ENCODE assay signal across 8 cellular contexts in the genomic region with DNA sequence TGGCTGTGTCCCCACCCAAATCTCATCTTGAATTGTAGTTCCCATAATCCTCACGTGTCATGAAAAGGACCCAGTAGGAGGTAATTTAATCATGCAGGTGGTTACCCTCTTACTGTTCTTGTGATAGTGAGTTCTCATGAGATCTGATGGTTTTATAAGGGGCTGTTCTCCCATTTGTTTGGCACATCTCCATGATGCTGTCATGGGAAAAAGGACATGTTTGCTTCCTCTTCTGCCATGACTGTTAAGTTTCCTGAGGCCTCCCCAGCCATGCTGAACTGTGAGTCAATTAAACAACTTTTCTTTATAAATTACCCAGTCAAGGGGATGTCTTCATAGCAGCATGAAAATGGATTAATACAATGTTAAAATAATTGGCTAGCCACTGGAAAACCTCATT.
DNase-seq lines count a peak whose midpoint lies in the region; ATAC-seq and TF ChIP-seq lines count a peak whose summit lies in the region.
"Not testable (repeated sequence)": the region's sequence is repeated elsewhere in the genome, so short reads cannot be mapped to it uniquely, and the experiment has no call there.

No MANE protein-coding gene starts in this region.

- not testable (repeated sequence) for DNase-seq in CD14-positive monocyte (ENCODE audit: low spot score); T-cell; activated CD8-positive, alpha-beta T cell treated with anti-CD3 and anti-CD28 coated beads for 36 hours; effector memory CD8-positive, alpha-beta T cell; natural killer cell

- not testable (repeated sequence) for H3K4me1 Mint-ChIP-seq in CD14-positive monocyte
- H3K4me1 Mint-ChIP-seq in IgD-negative memory B cell = peaks cover 39 to 41% (median 39%) of the 10 kb centered on the region in 3 donors
- peaks cover 60 to 66% (median 64%) of the 10 kb centered on the region in 3 donors for H3K4me1 Mint-ChIP-seq in T-cell
- H3K4me1 Mint-ChIP-seq in activated CD8-positive, alpha-beta T cell treated with anti-CD3 and anti-CD28 coated beads for 36 hours (ENCODE audit: low read depth) = peaks cover 44% of the 10 kb centered on the region
- peaks cover 61% of the 10 kb centered on the region for H3K4me1 Mint-ChIP-seq in activated naive CD8-positive, alpha-beta T cell (ENCODE audit: low read depth)
- peaks cover 48 to 63% of the 10 kb centered on the region in 2 donors for H3K4me1 Mint-ChIP-seq in effector memory CD8-positive, alpha-beta T cell (ENCODE audit: low read depth in 2 of 2)
- H3K4me1 Mint-ChIP-seq in natural killer cell = peaks cover 47 to 48% of the 10 kb centered on the region in 2 donors
- peaks cover 34% of the 10 kb centered on the region for H3K4me1 Mint-ChIP-seq in stimulated activated memory B cell treated with anti-CD40 and anti-IgM and Interleukin-4, amounts not matched to agents 10 μg/mL and 1 μg/mL and 100 μg/mL, for 72 hours

- intact Hi-C loops in CD14-positive monocyte (cut with micrococcal nuclease); activated CD8-positive, alpha-beta T cell treated with anti-CD3 and anti-CD28 coated beads for 36 hours (cut with micrococcal nuclease): not testable (repeated sequence)
- intact Hi-C loops in natural killer cell (cut with micrococcal nuclease) = loop anchor here (2.0 kb wide), 1 partner anchor 16 kb away; no protein-coding TSS in a partner anchor

- H3K27me3 Mint-ChIP-seq in CD14-positive monocyte (ENCODE audit: low read depth in 3 of 3); IgD-negative memory B cell; T-cell; activated CD8-positive, alpha-beta T cell treated with anti-CD3 and anti-CD28 coated beads for 36 hours; activated naive CD8-positive, alpha-beta T cell; effector memory CD8-positive, alpha-beta T cell; natural killer cell (ENCODE audit: low read depth in 2 of 2); stimulated activated memory B cell treated with anti-CD40 and anti-IgM and Interleukin-4, amounts not matched to agents 10 μg/mL and 1 μg/mL and 100 μg/mL, for 72 hours: not testable (repeated sequence)

- not testable (repeated sequence) for TF ChIP-seq CTCF in CD14-positive monocyte (IDR thresholded peaks at IDR 0.05); activated CD8-positive, alpha-beta T cell treated with anti-CD3 and anti-CD28 coated beads for 36 hours (IDR thresholded peaks at IDR 0.05); natural killer cell (IDR thresholded peaks at IDR 0.05)

- ATAC-seq in T-cell (replicated peaks in 1 of 4); activated CD8-positive, alpha-beta T cell treated with anti-CD3 and anti-CD28 coated beads for 36 hours; effector memory CD8-positive, alpha-beta T cell (replicated peaks); natural killer cell; stimulated activated memory B cell treated with anti-CD40 and anti-IgM and Interleukin-4, amounts not matched to agents 10 μg/mL and 1 μg/mL and 100 μg/mL, for 72 hours: not testable (repeated sequence)

- CTCF ChIA-PET in T-cell (lab: Charles Lee); activated CD8-positive, alpha-beta T cell treated with anti-CD3 and anti-CD28 coated beads for 36 hours (lab: Charles Lee): not testable (repeated sequence)

- H3K4me3 Mint-ChIP-seq in CD14-positive monocyte; activated CD8-positive, alpha-beta T cell treated with anti-CD3 and anti-CD28 coated beads for 36 hours; activated naive CD8-positive, alpha-beta T cell; stimulated activated memory B cell treated with anti-CD40 and anti-IgM and Interleukin-4, amounts not matched to agents 10 μg/mL and 1 μg/mL and 100 μg/mL, for 72 hours: not testable (repeated sequence)
- peak overlapping the region in 1 of 4 donors; percentile 65 for H3K4me3 Mint-ChIP-seq in IgD-negative memory B cell
- H3K4me3 Mint-ChIP-seq in T-cell = peak overlapping the region in 2 of 3 donors; percentile 2 to 14
- H3K4me3 Mint-ChIP-seq in effector memory CD8-positive, alpha-beta T cell = peak overlapping the region; percentile 48 to 49
- H3K4me3 Mint-ChIP-seq in natural killer cell = peak overlapping the region; percentile 22

- POLR2A ChIA-PET in T-cell (lab: Charles Lee); activated CD8-positive, alpha-beta T cell treated with anti-CD3 and anti-CD28 coated beads for 36 hours (lab: Charles Lee): not testable (repeated sequence)

- not testable (repeated sequence) for H3K9me3 Mint-ChIP-seq in CD14-positive monocyte; IgD-negative memory B cell; T-cell; activated CD8-positive, alpha-beta T cell treated with anti-CD3 and anti-CD28 coated beads for 36 hours; activated naive CD8-positive, alpha-beta T cell (ENCODE audit: low read depth); effector memory CD8-positive, alpha-beta T cell; natural killer cell; stimulated activated memory B cell treated with anti-CD40 and anti-IgM and Interleukin-4, amounts not matched to agents 10 μg/mL and 1 μg/mL and 100 μg/mL, for 72 hours

- H3K27ac Mint-ChIP-seq in CD14-positive monocyte = peak overlapping the region in 4 of 7 donors; percentile 3 to 40 (median 22)
- H3K27ac Mint-ChIP-seq in IgD-negative memory B cell = peak overlapping the region in 2 of 3 donors; percentile 19 to 28
- H3K27ac Mint-ChIP-seq in T-cell = peak overlapping the region; percentile 15 to 30
- H3K27ac Mint-ChIP-seq in activated CD8-positive, alpha-beta T cell treated with anti-CD3 and anti-CD28 coated beads for 36 hours = peak overlapping the region; percentile 7
- peak overlapping the region; percentile 67 for H3K27ac Mint-ChIP-seq in activated naive CD8-positive, alpha-beta T cell
- peak overlapping the region; percentile 69 to 91 for H3K27ac Mint-ChIP-seq in effector memory CD8-positive, alpha-beta T cell
- H3K27ac Mint-ChIP-seq in natural killer cell = peak overlapping the region; percentile 16 to 32
- peak overlapping the region; percentile 46 for H3K27ac Mint-ChIP-seq in stimulated activated memory B cell treated with anti-CD40 and anti-IgM and Interleukin-4, amounts not matched to agents 10 μg/mL and 1 μg/mL and 100 μg/mL, for 72 hours

- peaks cover 10 to 15% of the 10 kb centered on the region in 2 donors for H3K36me3 Mint-ChIP-seq in CD14-positive monocyte
- not testable (repeated sequence) for H3K36me3 Mint-ChIP-seq in IgD-negative memory B cell; effector memory CD8-positive, alpha-beta T cell (ENCODE audit: insufficient read depth); natural killer cell
- peaks cover 40% of the 10 kb centered on the region for H3K36me3 Mint-ChIP-seq in T-cell
- H3K36me3 Mint-ChIP-seq in activated CD8-positive, alpha-beta T cell treated with anti-CD3 and anti-CD28 coated beads for 36 hours (ENCODE audit: low read depth) = peaks cover 39% of the 10 kb centered on the region
- peaks cover 27% of the 10 kb centered on the region for H3K36me3 Mint-ChIP-seq in activated naive CD8-positive, alpha-beta T cell
- H3K36me3 Mint-ChIP-seq in stimulated activated memory B cell treated with anti-CD40 and anti-IgM and Interleukin-4, amounts not matched to agents 10 μg/mL and 1 μg/mL and 100 μg/mL, for 72 hours = peaks cover 36% of the 10 kb centered on the region

Comparison
In these comparisons a context has a peak if more than half of its experiments do, and no peak if none do; other contexts are left out.
1. H3K27ac Mint-ChIP-seq: peak in every context shown above with its lines; median percentile 80 in effector memory CD8-positive, alpha-beta T cell; 67 in activated naive CD8-positive, alpha-beta T cell; 46 in stimulated activated memory B cell treated with anti-CD40 and anti-IgM and Interleukin-4, amounts not matched to agents 10 μg/mL and 1 μg/mL and 100 μg/mL, for 72 hours; 24 in natural killer cell; 24 in IgD-negative memory B cell; 22 in T-cell; 22 in CD14-positive monocyte; 7 in activated CD8-positive, alpha-beta T cell treated with anti-CD3 and anti-CD28 coated beads for 36 hours.